8 cellular contexts compared by ENCODE assay signal in the genomic region with DNA sequence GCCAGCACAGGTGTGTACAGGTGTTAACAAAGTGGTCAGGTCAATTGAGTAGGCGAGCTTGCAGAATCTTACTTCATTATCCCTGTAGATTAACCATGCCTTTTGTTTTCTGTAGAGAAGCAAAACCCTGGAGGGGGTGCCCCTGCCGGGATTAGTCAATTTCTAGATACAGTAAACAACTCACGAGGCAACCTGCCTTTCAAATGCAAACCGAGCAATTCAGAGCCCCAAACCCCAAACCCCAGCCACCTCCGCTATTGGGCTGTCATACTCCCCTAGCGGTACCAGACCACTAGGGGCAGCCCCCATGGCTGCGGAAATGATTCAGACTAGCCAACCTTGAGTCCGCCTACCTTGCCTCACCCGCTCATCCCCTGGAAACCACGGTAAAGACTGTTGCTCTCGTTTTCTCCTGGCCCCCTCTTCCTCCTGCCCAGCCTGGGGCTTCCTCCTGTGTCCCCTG.
DNase-seq lines count a peak whose midpoint lies in the region; ATAC-seq and TF ChIP-seq lines count a peak whose summit lies in the region.

No MANE protein-coding gene starts in this region.

- ATAC-seq in GM19023 (IDR thresholded peaks at IDR 0.05; ENCODE audit: unreplicated experiment) (peak; percentile 99), HG02981 (IDR thresholded peaks at IDR 0.05; ENCODE audit: unreplicated experiment) (peak; percentile 98)
- ATAC-seq in activated CD4-positive, CD25-positive, alpha-beta regulatory T cell treated with anti-CD3 and anti-CD28 coated beads, Interleukin-2, amount 50 U/mL, for 24 hours: peak; percentile 92 to 97

- CTCF ChIA-PET in Caco-2 (lab: Charles Lee): no interaction called here

- intact Hi-C loops in stomach (cut with DNase I; ENCODE audit: low total_unique reads): no loop called here
- intact Hi-C loops in Caco-2 (cut with micrococcal nuclease; ENCODE audit: unreplicated experiment): no loop called here

- H3K9me3 ChIP-seq in stomach (no peaks in the 10 kb centered on the region), Caco-2 (no peaks in the 10 kb centered on the region)

- H3K4me1 ChIP-seq in stomach: peaks cover 4 to 28% (median 16%) of the 10 kb centered on the region in 4 donors
- no peaks in the 10 kb centered on the region for H3K4me1 ChIP-seq in Caco-2

- POLR2A ChIA-PET in Caco-2 (lab: Charles Lee): no interaction called here

- peaks cover 1% of the 10 kb centered on the region for H3K27me3 Mint-ChIP-seq in Caco-2 (ENCODE audit: insufficient read depth, unreplicated experiment)

- no peak for TF ChIP-seq CTCF in stomach (IDR thresholded peaks at IDR 0.05)
- no peak for TF ChIP-seq CTCF in Caco-2 (IDR thresholded peaks at IDR 0.05; ENCODE audit: insufficient read depth in 1 of 2, low read depth in 1 of 2, low read length in 1 of 2, severe bottlenecking in 1 of 2, unreplicated experiment in 1 of 2)

- no TSS peak for BruUV-seq in Caco-2 (replicated peaks; lab: Mats Ljungman, UMichigan)

- peak; percentile 94 for DNase-seq in iPS DF 4.7 (ENCODE audit: extremely low read depth, low spot score)
- peak; percentile 28 for DNase-seq in stomach
- no peak for DNase-seq in DMS153 treated with DMSO at 0.1 percent for 48 hours (lab: John Stamatoyannopoulos, UW; ENCODE audit: unreplicated experiment)
- no peak for DNase-seq in Caco-2
- no peak for DNase-seq in HPDE6-E6E7 (ENCODE audit: extremely low spot score)

- H3K36me3 ChIP-seq in stomach: no peaks in the 10 kb centered on the region
- no peaks in the 10 kb centered on the region for H3K36me3 ChIP-seq in Caco-2 (ENCODE audit: control insufficient read depth, insufficient read depth, low read length)

- peak overlapping the region in 2 of 5 donors; percentile 7 to 24 for H3K27ac ChIP-seq in stomach

- 80 to 86% (median 84%) methylated on average over 11 of the region's 11 CpGs for WGBS in stomach, 5 donors

- H3K27me3 ChIP-seq in stomach: no peaks in the 10 kb centered on the region
- no peaks in the 10 kb centered on the region for H3K27me3 ChIP-seq in Caco-2 (replicated peaks; ENCODE audit: control insufficient read depth, insufficient read depth, low read length)

- H3K4me3 ChIP-seq in stomach (no peak overlapping the region), Caco-2 (ENCODE audit: low read depth, low read length) (no peak overlapping the region)

- no peak overlapping the region for H3K4me3 Mint-ChIP-seq in Caco-2 (ENCODE audit: unreplicated experiment)

- no peaks in the 10 kb centered on the region for H3K4me1 Mint-ChIP-seq in Caco-2 (ENCODE audit: low read depth, unreplicated experiment)

- TF ChIP-seq POLR2A in stomach (IDR thresholded peaks at IDR 0.05): no peak

- TF ChIP-seq EP300 in stomach (IDR thresholded peaks at IDR 0.05): no peak

- H3K27ac Mint-ChIP-seq in Caco-2 (ENCODE audit: unreplicated experiment): no peak overlapping the region

- H3K36me3 Mint-ChIP-seq in Caco-2 (ENCODE audit: insufficient read depth, unreplicated experiment): no peaks in the 10 kb centered on the region

- no peaks in the 10 kb centered on the region for H3K9me3 Mint-ChIP-seq in Caco-2 (ENCODE audit: unreplicated experiment)

Comparison
In these comparisons a context has a peak if more than half of its experiments do, and no peak if none do; other contexts are left out.
1. DNase-seq: peak in iPS DF 4.7 (single experiment) and stomach (single experiment); none in DMS153 treated with DMSO at 0.1 percent for 48 hours (single experiment), Caco-2 (0 of 2) and HPDE6-E6E7 (single experiment).
2. Peak in every context shown above with its lines, with median percentiles within 50 percentile points of each other: ATAC-seq.